Comparison of ENCODE assay signal across 8 cellular contexts in genomic region chr16:68539704-68540370, GRCh38. TPM values are rescaled to one million over a fixed set of nuclear protein-coding genes. Genes with fewer than 3 reads are reported as not detected.
DNase-seq lines count a peak whose midpoint lies in the region; ATAC-seq and TF ChIP-seq lines count a peak whose summit lies in the region.

No MANE protein-coding gene starts in this region.

- no peaks in the 10 kb centered on the region for H3K27me3 ChIP-seq in HL-60 (ENCODE audit: insufficient read depth, poor library complexity, severe bottlenecking)

- intact Hi-C loops in Right ventricle myocardium inferior (cut with DNase I) = no loop called here
- intact Hi-C loops in cardiac septum (cut with DNase I) = loop anchor here (10.0 kb wide), 1 partner anchor 585 kb away; no protein-coding TSS in a partner anchor
- intact Hi-C loops in activated CD4-positive, alpha-beta T cell treated with anti-CD3 and anti-CD28 coated beads, Interleukin-2, amount 10 ng/mL, durations not matched to agents 24 days and 14 days (cut with micrococcal nuclease) = loop anchor here (1.0 to 5.0 kb wide), 2 partner anchors 10 to 217 kb away; no protein-coding TSS in a partner anchor

- peaks cover 60% of the 10 kb centered on the region for H3K36me3 Mint-ChIP-seq in activated CD4-positive, alpha-beta T cell treated with anti-CD3 and anti-CD28 coated beads, Interleukin-2, amount 10 ng/mL, durations not matched to agents 24 days and 14 days (ENCODE audit: low read depth)
- H3K36me3 Mint-ChIP-seq in osteocyte (ENCODE audit: unreplicated experiment) = peaks cover 37% of the 10 kb centered on the region

- DNase-seq in Right ventricle myocardium inferior (ENCODE audit: missing footprints) (no peak), cardiac septum (ENCODE audit: low spot score) (no peak), HL-60 (ENCODE audit: low read depth in 1 of 2, low spot score in 1 of 2) (peak in 1 of 2 experiments; percentile 43), foreskin fibroblast (peak in 1 of 2 donors; percentile 40), osteocyte (ENCODE audit: extremely low spot score, unreplicated experiment) (no peak), H4 (ENCODE audit: low spot score) (no peak), NCI-H187 treated with DMSO at 0.1 percent for 48 hours (lab: John Stamatoyannopoulos, UW) (no peak)
- DNase-seq in activated CD4-positive, alpha-beta T cell treated with anti-CD3 and anti-CD28 coated beads, Interleukin-2, amount 10 ng/mL, durations not matched to agents 24 days and 14 days = peak; percentile 81

- peak overlapping the region; percentile 99 for H3K4me3 Mint-ChIP-seq in activated CD4-positive, alpha-beta T cell treated with anti-CD3 and anti-CD28 coated beads, Interleukin-2, amount 10 ng/mL, durations not matched to agents 24 days and 14 days
- peak overlapping the region; percentile 82 for H3K4me3 Mint-ChIP-seq in osteocyte (ENCODE audit: unreplicated experiment)

- peaks cover 21% of the 10 kb centered on the region for H3K9me3 Mint-ChIP-seq in activated CD4-positive, alpha-beta T cell treated with anti-CD3 and anti-CD28 coated beads, Interleukin-2, amount 10 ng/mL, durations not matched to agents 24 days and 14 days
- H3K9me3 Mint-ChIP-seq in osteocyte (ENCODE audit: unreplicated experiment) = peaks cover 7% of the 10 kb centered on the region

- peak overlapping the region; percentile 96 for H3K27ac Mint-ChIP-seq in activated CD4-positive, alpha-beta T cell treated with anti-CD3 and anti-CD28 coated beads, Interleukin-2, amount 10 ng/mL, durations not matched to agents 24 days and 14 days
- H3K27ac Mint-ChIP-seq in osteocyte (ENCODE audit: unreplicated experiment) = peak overlapping the region; percentile 62

- H3K4me3 ChIP-seq in HL-60 (replicated peaks; ENCODE audit: insufficient read depth, low read length) = peak overlapping the region; percentile 91
- peak overlapping the region; percentile 81 to 95 for H3K4me3 ChIP-seq in foreskin fibroblast (ENCODE audit: low read depth in 1 of 2, low read length in 2 of 2)

- no peaks in the 10 kb centered on the region for H3K27me3 Mint-ChIP-seq in activated CD4-positive, alpha-beta T cell treated with anti-CD3 and anti-CD28 coated beads, Interleukin-2, amount 10 ng/mL, durations not matched to agents 24 days and 14 days
- H3K27me3 Mint-ChIP-seq in osteocyte (ENCODE audit: unreplicated experiment) = no peaks in the 10 kb centered on the region

- H3K27ac ChIP-seq in HL-60 (replicated peaks) = peak overlapping the region; percentile 53

- ATAC-seq in Right ventricle myocardium inferior = peak; percentile 11

- peaks cover 17% of the 10 kb centered on the region for H3K4me1 Mint-ChIP-seq in activated CD4-positive, alpha-beta T cell treated with anti-CD3 and anti-CD28 coated beads, Interleukin-2, amount 10 ng/mL, durations not matched to agents 24 days and 14 days
- peaks cover 14% of the 10 kb centered on the region for H3K4me1 Mint-ChIP-seq in osteocyte (ENCODE audit: unreplicated experiment)

- TF ChIP-seq CTCF in HL-60 (IDR thresholded peaks at IDR 0.05; ENCODE audit: insufficient read depth, low read length) (no peak), foreskin fibroblast (IDR thresholded peaks at IDR 0.05; ENCODE audit: low read depth, low read length) (no peak), osteocyte (IDR thresholded peaks at IDR 0.05) (no peak)

RNA-seq across cellular contexts. Expression of gene ZFP90, which starts 0.7 kb away (rescaled TPM):
- total RNA-seq in Right ventricle myocardium inferior (9.5 TPM), cardiac septum (16.0 TPM), osteocyte (34.8 and 36.3 TPM in 2 replicates)
- total RNA-seq in activated CD4-positive, alpha-beta T cell treated with anti-CD3 and anti-CD28 coated beads, Interleukin-2, amount 10 ng/mL, durations not matched to agents 24 days and 14 days = 19.0 and 20.2 TPM in 2 replicates
- total RNA-seq in H4 (2014; rRNA removed; shearing (Covaris generic)) = 7.2 and 9.6 TPM in 2 replicates
